25 cellular contexts compared by ENCODE assay signal in the genomic region with DNA sequence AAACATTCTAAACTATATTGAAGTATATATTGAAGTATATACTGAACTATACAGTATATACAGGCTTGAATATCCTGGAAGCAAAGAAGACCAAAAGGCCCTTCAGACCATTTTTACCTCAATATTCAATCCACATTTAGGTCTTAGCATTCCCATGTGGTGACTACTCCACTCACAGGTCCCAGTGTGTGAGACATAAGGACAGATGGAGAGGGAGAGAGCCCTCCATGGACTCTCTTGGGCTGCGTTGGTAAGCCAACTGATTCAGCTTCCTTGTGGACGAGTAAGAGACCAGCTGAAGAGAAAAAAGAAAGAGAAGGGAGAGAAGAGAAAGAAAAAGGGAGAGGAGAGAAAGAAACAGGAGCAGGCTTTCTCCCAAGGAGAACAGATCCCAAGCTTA.
"Had no signal": no experiment of that assay in that cellular context is flagged by ENCODE, and none has a peak within 500 bp of the region (broad histone marks: within the 10 kb centered on the region; RNA-seq: fewer than 3 reads in every experiment).

No MANE protein-coding gene starts in this region.

- H3K27ac ChIP-seq: neutrophil, pancreas, psoas muscle, right lobe of liver, sigmoid colon, skin epidermis, stomach, thoracic aorta, thyroid gland, tibial nerve, upper lobe of left lung, vagina had no signal

- H3K36me3 ChIP-seq: neutrophil, pancreas, right lobe of liver, sigmoid colon, stomach, thoracic aorta, thyroid gland, tibial nerve, upper lobe of left lung, vagina had no signal

- DNase-seq: naive thymus-derived CD8-positive, alpha-beta T cell; nephron progenitor cell; nucleus accumbens; pancreas; psoas muscle; right cardiac atrium; right lobe of liver; sigmoid colon; stimulated activated CD4-positive, alpha-beta T cell treated with anti-CD3 and anti-CD28 coated beads, Interleukin-15, amount 100 ng/mL, for 24 hours; stimulated activated CD4-positive, alpha-beta T cell treated with anti-CD3 and anti-CD28 coated beads, Interleukin-2, amount 100 ng/mL, for 24 hours; stimulated activated CD4-positive, alpha-beta T cell treated with anti-CD3 and anti-CD28 coated beads, Interleukin-2, amount 100 ng/mL, for 48 hours; stimulated activated CD4-positive, alpha-beta T cell treated with anti-CD3 and anti-CD28 coated beads, Interleukin-4, amount 100 ng/mL, for 24 hours; stimulated activated naive B cell treated with anti-CD40 and anti-IgM and Interleukin-4, amounts not matched to agents 10 μg/mL and 1 μg/mL and 100 μg/mL, for 72 hours; stimulated activated naive CD4-positive, alpha-beta T cell treated with Interleukin-2 at 50 U/mL for 16 hours; stomach; thyroid gland; trophoblast cell; upper lobe of left lung had no signal

- H3K4me1 ChIP-seq: pancreas, psoas muscle, right lobe of liver, sigmoid colon, stomach, thyroid gland, tibial nerve, upper lobe of left lung, vagina had no signal

- H3K9me3 ChIP-seq: neutrophil, pancreas, right lobe of liver, sigmoid colon, thoracic aorta, thyroid gland, upper lobe of left lung, vagina had no signal

- H3K4me3 ChIP-seq: pancreas, psoas muscle, right lobe of liver, sigmoid colon, skin epidermis, stomach, thoracic aorta, thyroid gland, tibial nerve, upper lobe of left lung, vagina had no signal

- H3K27me3 ChIP-seq: neutrophil, pancreas, right lobe of liver, sigmoid colon, stomach, thyroid gland, tibial nerve, upper lobe of left lung, vagina had no signal

- ATAC-seq: naive thymus-derived CD8-positive, alpha-beta T cell; natural killer cell treated with Interleukin-12 subunit alpha and Interleukin-12 subunit beta and Interleukin-15 and Interleukin-18, amount 100 ng/mL, for 72 hours; pancreas; psoas muscle; right cardiac atrium; right lobe of liver; stimulated activated effector memory CD8-positive, alpha-beta T cell treated with anti-CD3 and anti-CD28 coated beads, Interleukin-12 subunit alpha, Interleukin-12 subunit beta, amount 100 ng/mL, for 72 hours; stimulated activated naive B cell treated with anti-CD40 and anti-IgM and Interleukin-4, amounts not matched to agents 10 μg/mL and 1 μg/mL and 100 μg/mL, for 72 hours had no signal
